In the genomic region with DNA sequence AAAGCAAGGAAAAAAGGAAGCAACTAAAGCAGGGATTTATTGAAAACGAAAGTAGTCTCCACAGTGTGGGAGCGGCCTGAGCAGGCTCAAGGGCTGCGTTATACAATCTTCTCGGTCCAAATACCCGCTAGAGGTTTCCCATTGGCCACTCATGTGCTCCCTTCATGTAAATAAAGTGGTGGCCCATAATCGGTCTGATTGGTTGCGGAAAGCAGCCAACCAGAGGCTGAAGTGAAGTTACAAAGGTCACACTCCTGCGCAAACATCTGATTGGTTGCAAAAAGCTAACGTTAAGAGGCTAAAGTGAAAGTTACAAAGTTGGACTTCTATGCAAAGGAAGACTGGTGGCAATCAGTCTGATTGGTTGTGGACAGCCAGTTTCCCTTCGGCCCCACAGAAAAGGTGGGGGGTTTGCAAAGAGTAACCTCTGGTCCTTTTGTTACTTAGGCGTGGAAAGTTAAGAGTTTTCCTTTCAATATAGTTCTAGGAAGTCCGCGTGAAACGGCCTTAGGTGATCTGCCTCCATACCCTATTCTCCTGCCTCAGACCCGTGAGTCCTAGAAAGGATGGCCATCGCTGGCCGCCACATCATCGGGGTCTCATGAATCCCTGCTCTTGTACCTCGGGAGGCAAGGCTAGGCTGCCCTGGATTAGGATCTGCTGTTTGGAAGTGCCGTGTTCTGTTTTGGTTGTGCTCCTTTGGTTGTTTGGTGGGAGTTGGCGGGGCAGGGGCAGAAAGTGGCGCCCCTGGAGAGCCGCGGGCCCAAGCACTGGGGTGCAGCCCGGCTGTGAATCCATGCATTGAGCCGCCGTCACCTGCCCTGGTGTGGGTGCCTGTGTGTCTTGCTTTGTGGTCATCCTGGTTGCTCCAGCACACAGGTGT, we compare ENCODE assay signal across 8 cellular contexts.
DNase-seq lines count a peak whose midpoint lies in the region; ATAC-seq, FAIRE-seq and TF ChIP-seq lines count a peak whose summit lies in the region.

No MANE protein-coding gene starts in this region.

- H3K4me3 ChIP-seq in CD4-positive, alpha-beta memory T cell (ENCODE audit: low read length in 2 of 2) = peak overlapping the region; percentile 69 to 92
- H3K4me3 ChIP-seq in urinary bladder (ENCODE audit: low read depth, low read length) = peak overlapping the region; percentile 60

- no peak for TF ChIP-seq CTCF in neural crest cell (conservative IDR thresholded peaks at IDR 0.05)

- peak; percentile 77 to 86 (median 81) for DNase-seq in CD4-positive, alpha-beta memory T cell
- DNase-seq in LoVo (ENCODE audit: low spot score) = peak; percentile 93
- peak; percentile 65 for DNase-seq in activated CD4-positive, alpha-beta T cell treated with anti-CD3 and anti-CD28 coated beads for 48 hours
- DNase-seq in neural crest cell (ENCODE audit: low read depth, low spot score) = no peak
- no peak for DNase-seq in NCI-H524 (lab: John Stamatoyannopoulos, UW)

- peaks cover 19% of the 10 kb centered on the region for H3K4me1 ChIP-seq in CD4-positive, alpha-beta memory T cell (ENCODE audit: insufficient read depth, low read length)
- no peaks in the 10 kb centered on the region for H3K4me1 ChIP-seq in urinary bladder (ENCODE audit: insufficient read depth)

- 89% methylated on average over 27 of the region's 27 CpGs for WGBS in urinary bladder

- intact Hi-C loops in CD4-positive, alpha-beta memory T cell (cut with micrococcal nuclease) = loop anchor here (1.0 to 5.0 kb wide), 6 partner anchors 146 to 761 kb away; a partner anchor contains a TSS

- H3K36me3 ChIP-seq in CD4-positive, alpha-beta memory T cell (ENCODE audit: insufficient read depth, low read length) = no peaks in the 10 kb centered on the region
- H3K36me3 ChIP-seq in urinary bladder (ENCODE audit: insufficient read depth) = no peaks in the 10 kb centered on the region

- peak overlapping the region; percentile 54 for H3K27ac ChIP-seq in CD4-positive, alpha-beta memory T cell (ENCODE audit: low read depth, low read length)
- H3K27ac ChIP-seq in urinary bladder (ENCODE audit: low read depth) = no peak overlapping the region

- peaks cover 0 to 5% (median 2%) of the 10 kb centered on the region in 8 donors for H3K9me3 Mint-ChIP-seq in CD4-positive, alpha-beta memory T cell
- peaks cover 5% of the 10 kb centered on the region for H3K9me3 Mint-ChIP-seq in neural crest cell

- no peaks in the 10 kb centered on the region for H3K27me3 ChIP-seq in CD4-positive, alpha-beta memory T cell (ENCODE audit: insufficient read depth, low read length)

- peaks cover 0 to 10% of the 10 kb centered on the region in 2 donors for H3K36me3 Mint-ChIP-seq in CD4-positive, alpha-beta memory T cell
- peaks cover 12% of the 10 kb centered on the region for H3K36me3 Mint-ChIP-seq in neural crest cell (ENCODE audit: low read depth)

- H3K4me1 Mint-ChIP-seq in CD4-positive, alpha-beta memory T cell = peaks cover 19 to 29% (median 24%) of the 10 kb centered on the region in 4 donors
- peaks cover 23% of the 10 kb centered on the region for H3K4me1 Mint-ChIP-seq in neural crest cell

- no peaks in the 10 kb centered on the region for H3K9me3 ChIP-seq in CD4-positive, alpha-beta memory T cell (ENCODE audit: control insufficient read depth in 1 of 2, low read length in 2 of 2)

- CTCF ChIA-PET in CD4-positive, alpha-beta memory T cell (lab: Charles Lee; ENCODE audit: partially characterized antibody) = interaction anchor here (1.3 to 1.8 kb wide), 2 partner anchors 18 to 22 kb away, joined by 3 read pairs; no protein-coding TSS in a partner anchor

- H3K4me3 Mint-ChIP-seq in CD4-positive, alpha-beta memory T cell = peak overlapping the region; percentile 90 to 100 (median 97)
- H3K4me3 Mint-ChIP-seq in neural crest cell = peak overlapping the region; percentile 88

- H3K27me3 Mint-ChIP-seq in CD4-positive, alpha-beta memory T cell = no peaks in the 10 kb centered on the region
- peaks cover 52% of the 10 kb centered on the region for H3K27me3 Mint-ChIP-seq in neural crest cell (ENCODE audit: low read depth)

- POLR2A ChIA-PET in CD4-positive, alpha-beta memory T cell (lab: Charles Lee; ENCODE audit: partially characterized antibody) = interaction anchor here (0.7 to 2.1 kb wide), 7 partner anchors 11 to 761 kb away, joined by 3 to 17 read pairs (median 6); a partner anchor contains a TSS

- FAIRE-seq in endometrium (lab: Jason Lieb, UNC) = peak; percentile 88

- peak overlapping the region; percentile 93 to 99 (median 96) for H3K27ac Mint-ChIP-seq in CD4-positive, alpha-beta memory T cell
- no peak overlapping the region for H3K27ac Mint-ChIP-seq in neural crest cell (ENCODE audit: unreplicated experiment)

- ATAC-seq in GM21367 (IDR thresholded peaks at IDR 0.05; ENCODE audit: unreplicated experiment) = peak; percentile 59

Comparison
In these comparisons a context has a peak if more than half of its experiments do, and no peak if none do; other contexts are left out.
1. DNase-seq: peak in CD4-positive, alpha-beta memory T cell (5 of 5), LoVo (single experiment) and activated CD4-positive, alpha-beta T cell treated with anti-CD3 and anti-CD28 coated beads for 48 hours (single experiment); none in neural crest cell (single experiment) and NCI-H524 (0 of 2).